ENCODE assay signal across 14 cellular contexts in genomic region chr2:41024806-41025205, GRCh38.
DNase-seq lines count a peak whose midpoint lies in the region; ATAC-seq and TF ChIP-seq lines count a peak whose summit lies in the region.
"Had no signal": no experiment of that assay in that cellular context is flagged by ENCODE, and none has a peak within 500 bp of the region (broad histone marks: within the 10 kb centered on the region; RNA-seq: fewer than 3 reads in every experiment).

No MANE protein-coding gene starts in this region.

- H3K4me1 ChIP-seq in BE2C (peaks cover 13% of the 10 kb centered on the region), GM23338 (ENCODE audit: insufficient read depth) (no peaks in the 10 kb centered on the region), neuronal stem cell (ENCODE audit: control insufficient read depth in 2 of 2, insufficient read depth in 1 of 2, low read depth in 1 of 2, low read length in 2 of 2) (no peaks in the 10 kb centered on the region)
- H3K4me1 ChIP-seq: Caco-2 had no signal

- no peaks in the 10 kb centered on the region for H3K27me3 ChIP-seq in BE2C
- no peaks in the 10 kb centered on the region for H3K27me3 ChIP-seq in GM23338 (ENCODE audit: insufficient read depth)
- no peaks in the 10 kb centered on the region for H3K27me3 ChIP-seq in neuronal stem cell (ENCODE audit: control insufficient read depth in 3 of 3, insufficient read depth in 3 of 3, low read depth in 1 of 3, low read length in 3 of 3)

- no peaks in the 10 kb centered on the region for H3K9me2 ChIP-seq in GM23338 (ENCODE audit: insufficient read depth)

- H4K8ac ChIP-seq in neuronal stem cell (ENCODE audit: low read depth, low read length), result no peak overlapping the region

- H3K9me3 ChIP-seq in BE2C, result no peaks in the 10 kb centered on the region
- no peaks in the 10 kb centered on the region for H3K9me3 ChIP-seq in neuronal stem cell (replicated peaks in 1 of 2; ENCODE audit: control insufficient read depth in 2 of 2, insufficient read depth in 1 of 2, low read depth in 1 of 2, low read length in 2 of 2)
- H3K9me3 ChIP-seq: Caco-2 had no signal

- no peaks in the 10 kb centered on the region for H3F3A ChIP-seq in GM23338 (replicated peaks; ENCODE audit: low read depth)

- no peak overlapping the region for H2BK12ac ChIP-seq in neuronal stem cell (ENCODE audit: low read length)

- H3K4me3 ChIP-seq in BE2C (ENCODE audit: low read depth, low read length), result no peak overlapping the region
- no peak overlapping the region for H3K4me3 ChIP-seq in GM23338
- no peak overlapping the region for H3K4me3 ChIP-seq in neuronal stem cell (ENCODE audit: low read length in 2 of 2)

- H3K18ac ChIP-seq in neuronal stem cell (ENCODE audit: low read length), result no peak overlapping the region

- TF ChIP-seq CTCF in BE2C (IDR thresholded peaks at IDR 0.05; ENCODE audit: low read depth, low read length), result no peak
- no peak for TF ChIP-seq CTCF in GM23338 (conservative IDR thresholded peaks at IDR 0.05; ENCODE audit: low read depth in 2 of 2)
- TF ChIP-seq CTCF in mesothelial cell of epicardium (IDR thresholded peaks at IDR 0.05; ENCODE audit: unreplicated experiment), result no peak

- no peak overlapping the region for H3K27ac ChIP-seq in GM23338 (ENCODE audit: low read depth)
- no peak overlapping the region for H3K27ac ChIP-seq in neuronal stem cell (replicated peaks; ENCODE audit: low read length)

- H3K4me3 Mint-ChIP-seq in GM23338, result no peak overlapping the region
- no peak overlapping the region for H3K4me3 Mint-ChIP-seq in mesothelial cell of epicardium
- H3K4me3 Mint-ChIP-seq: CD4-positive, CD25-positive, alpha-beta regulatory T cell; T-cell had no signal

- ATAC-seq in GM23338, result no peak
- ATAC-seq in SK-N-SH treated with all-trans-retinoic acid at 6 μM for 48 hours, result no peak
- ATAC-seq: T-cell had no signal

- H2BK5ac ChIP-seq in neuronal stem cell (ENCODE audit: low read length), result no peak overlapping the region

- H2AFZ ChIP-seq in GM23338 (peak overlapping the region; percentile 19; the same call in 1 of the 2 replicates), neuronal stem cell (ENCODE audit: low read length) (peak overlapping the region; percentile 42)

- H3K27ac Mint-ChIP-seq in GM23338, result no peak overlapping the region
- no peak overlapping the region for H3K27ac Mint-ChIP-seq in mesothelial cell of epicardium
- H3K27ac Mint-ChIP-seq: T-cell had no signal

- H3K36me3 Mint-ChIP-seq in GM23338 (ENCODE audit: low read depth) (no peaks in the 10 kb centered on the region), mesothelial cell of epicardium (no peaks in the 10 kb centered on the region)
- H3K36me3 Mint-ChIP-seq: CD4-positive, CD25-positive, alpha-beta regulatory T cell; T-cell had no signal

- H3K9me3 Mint-ChIP-seq in GM23338 (no peaks in the 10 kb centered on the region), mesothelial cell of epicardium (no peaks in the 10 kb centered on the region)

- H2BK15ac ChIP-seq in neuronal stem cell (ENCODE audit: low read length), result no peak overlapping the region

- no peak overlapping the region for H3K14ac ChIP-seq in neuronal stem cell (ENCODE audit: low read length)

- no peaks in the 10 kb centered on the region for H3K79me1 ChIP-seq in neuronal stem cell (ENCODE audit: low read depth, low read length)

- DNase-seq in BE2C (peak; percentile 68), GM23338 (ENCODE audit: low spot score) (no peak), neuronal stem cell (ENCODE audit: low spot score) (no peak), NCI-H187 (lab: John Stamatoyannopoulos, UW) (no peak), mesothelial cell of epicardium (ENCODE audit: low spot score in 2 of 2, unreplicated experiment in 2 of 2) (no peak)
- DNase-seq in activated naive CD4-positive, alpha-beta T cell treated with Interleukin-2 at 50 U/mL for 16 hours, result no peak
- DNase-seq: Caco-2; CD4-positive, CD25-positive, alpha-beta regulatory T cell; DMS79; GOT3; NCI-H2081; NCI-H526 treated with DMSO at 0.1 percent for 48 hours; T-cell had no signal

- no peaks in the 10 kb centered on the region for H4K20me1 ChIP-seq in GM23338 (replicated peaks; ENCODE audit: insufficient read depth)

- no peak overlapping the region for H3K23ac ChIP-seq in neuronal stem cell (ENCODE audit: low read depth, low read length, poor library complexity)

- H3K9ac ChIP-seq in neuronal stem cell (ENCODE audit: low read depth, low read length, poor library complexity), result no peak overlapping the region

- H3K4me2 ChIP-seq in GM23338 (no peak overlapping the region), neuronal stem cell (ENCODE audit: insufficient read depth, low read length, poor library complexity, severe bottlenecking) (no peak overlapping the region)

- H3K36me3 ChIP-seq in BE2C, result no peaks in the 10 kb centered on the region
- H3K36me3 ChIP-seq in GM23338 (ENCODE audit: insufficient read depth), result no peaks in the 10 kb centered on the region
- H3K36me3 ChIP-seq in neuronal stem cell (replicated peaks in 1 of 2; ENCODE audit: control insufficient read depth in 2 of 2, insufficient read depth in 2 of 2, low read length in 2 of 2), result no peaks in the 10 kb centered on the region

- WGBS in neuronal stem cell (ENCODE audit: extremely low coverage in 2 of 2, insufficient read length in 2 of 2, insufficient replicate concordance in 1 of 2), 2 donors, result no CpG with 5 or more reads among the region's 3 CpGs

- H3K4ac ChIP-seq in neuronal stem cell (ENCODE audit: low read length), result no peak overlapping the region

- no peak overlapping the region for H2AK5ac ChIP-seq in neuronal stem cell (ENCODE audit: low read depth, low read length)

- no peak overlapping the region for H4K91ac ChIP-seq in neuronal stem cell (ENCODE audit: low read depth, low read length, poor library complexity)

- no peak overlapping the region for H2BK120ac ChIP-seq in neuronal stem cell (ENCODE audit: low read depth, low read length)

- H3K4me1 Mint-ChIP-seq in GM23338 (no peaks in the 10 kb centered on the region), mesothelial cell of epicardium (no peaks in the 10 kb centered on the region)
- H3K4me1 Mint-ChIP-seq: T-cell had no signal

- H3K27me3 Mint-ChIP-seq in GM23338 (ENCODE audit: insufficient read depth, low read depth, poor library complexity), result no peaks in the 10 kb centered on the region
- no peaks in the 10 kb centered on the region for H3K27me3 Mint-ChIP-seq in mesothelial cell of epicardium (ENCODE audit: low read depth)
- H3K27me3 Mint-ChIP-seq: CD4-positive, CD25-positive, alpha-beta regulatory T cell; T-cell had no signal

- no peaks in the 10 kb centered on the region for H3K79me2 ChIP-seq in GM23338 (replicated peaks; ENCODE audit: insufficient read depth)

TF ChIP-seq in GM23338, 12 proteins besides CTCF, POLR2A, EP300 and RAD21 (continues in another document):
- TF ChIP-seq EZH2phosphoT487 (IDR thresholded peaks at IDR 0.05; ENCODE audit: unreplicated experiment) (no peak), ETS1 (IDR thresholded peaks at IDR 0.05) (no peak)

TF ChIP-seq in SK-N-SH treated with all-trans-retinoic acid at 6 μM for 48 hours, 23 proteins besides CTCF, POLR2A, EP300 and RAD21:
- TF ChIP-seq SNAI2 (CRISPR knock-in tag; IDR thresholded peaks at IDR 0.05) (no peak), ZC3H10 (CRISPR knock-in tag; IDR thresholded peaks at IDR 0.05) (no peak), TCF4 (CRISPR knock-in tag; IDR thresholded peaks at IDR 0.05; ENCODE audit: borderline replicate concordance) (peak; percentile 35; the same call in 1 of the 2 replicates), GLIS3 (CRISPR knock-in tag; IDR thresholded peaks at IDR 0.05) (no peak), OSR1 (CRISPR knock-in tag; IDR thresholded peaks at IDR 0.05) (no peak), ZNF8 (CRISPR knock-in tag; IDR thresholded peaks at IDR 0.05) (no peak), CSDC2 (CRISPR knock-in tag; IDR thresholded peaks at IDR 0.05) (no peak), ZNF70 (CRISPR knock-in tag; IDR thresholded peaks at IDR 0.05) (no peak)
